16 cellular contexts compared by ENCODE assay signal in the genomic region with DNA sequence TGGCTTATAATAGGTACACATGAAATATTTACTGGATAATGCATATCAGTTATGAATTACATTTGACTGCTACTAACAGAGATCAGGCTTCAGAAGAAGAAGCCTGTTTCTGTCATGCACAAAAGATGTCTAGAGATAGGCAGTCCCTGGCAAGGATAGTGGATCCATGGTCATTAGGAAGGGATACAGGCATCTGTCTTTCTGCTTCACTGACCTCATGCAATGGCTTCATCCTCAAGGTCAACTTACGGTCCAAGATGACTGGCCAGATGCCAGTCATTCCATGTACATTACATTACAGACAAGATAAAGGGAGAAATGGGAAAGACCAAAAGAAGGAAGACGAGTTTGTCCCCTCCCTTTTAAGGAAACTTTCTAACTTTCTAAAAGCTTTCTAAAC.
DNase-seq lines count a peak whose midpoint lies in the region; ATAC-seq, FAIRE-seq and TF ChIP-seq lines count a peak whose summit lies in the region.
"Had no signal": no experiment of that assay in that cellular context is flagged by ENCODE, and none has a peak within 500 bp of the region (broad histone marks: within the 10 kb centered on the region; RNA-seq: fewer than 3 reads in every experiment).

No MANE protein-coding gene starts in this region.

- CTCF ChIA-PET in HEK293 (lab: Yijun Ruan, JAX), result no interaction called here

- H3F3A ChIP-seq in smooth muscle cell (ENCODE audit: low read depth), result peaks cover 32% of the 10 kb centered on the region

- no peak for FAIRE-seq in kidney (lab: Jason Lieb, UNC)

- H3K4me1 ChIP-seq in HEK293 (ENCODE audit: control insufficient read depth, insufficient read depth, low read length) (no peaks in the 10 kb centered on the region), smooth muscle cell (ENCODE audit: low read depth) (peaks cover 19% of the 10 kb centered on the region), kidney (ENCODE audit: control insufficient read depth in 1 of 2, insufficient read depth in 1 of 2, low read depth in 1 of 2, low read length in 2 of 2) (no peaks in the 10 kb centered on the region)
- H3K4me1 ChIP-seq: BLaER1 treated with 17β-estradiol and CSF1 and Interleukin-3, amounts not matched to agents 10 nM and 100 nM; lower lobe of right lung had no signal

- no peak overlapping the region for H2AFZ ChIP-seq in smooth muscle cell (ENCODE audit: low read depth)

- peak; percentile 88 for ATAC-seq in SK-N-SH treated with all-trans-retinoic acid at 6 μM for 48 hours
- ATAC-seq: activated T-cell treated with anti-CD3 and anti-CD28 coated beads, Interleukin-2, amount 50 U/mL, for 4 hours; lower lobe of right lung had no signal

- TF ChIP-seq CTCF in HEK293 (tag by site-specific recombination; IDR thresholded peaks at IDR 0.05) (no peak), smooth muscle cell (IDR thresholded peaks at IDR 0.05; ENCODE audit: borderline replicate concordance, insufficient read depth, poor library complexity, severe bottlenecking) (no peak), kidney (IDR thresholded peaks at IDR 0.05; ENCODE audit: borderline replicate concordance, extremely low read depth, insufficient read depth) (no peak)

- no peaks in the 10 kb centered on the region for H3K27me3 ChIP-seq in smooth muscle cell (ENCODE audit: low read depth)
- H3K27me3 ChIP-seq: BLaER1 treated with 17β-estradiol and CSF1 and Interleukin-3, amounts not matched to agents 10 nM and 100 nM had no signal

- POLR2A ChIA-PET in HEK293 (lab: Yijun Ruan, JAX), result no interaction called here

- H3K27ac ChIP-seq in HEK293 (ENCODE audit: extremely low read depth, low read depth, low read length) (no peak overlapping the region), smooth muscle cell (ENCODE audit: low read depth) (peak overlapping the region; percentile 84), kidney (ENCODE audit: low read depth in 2 of 2, low read length in 2 of 2) (no peak overlapping the region)
- H3K27ac ChIP-seq: BLaER1 treated with 17β-estradiol and CSF1 and Interleukin-3, amounts not matched to agents 10 nM and 100 nM; lower lobe of right lung; VCaP had no signal

- peak overlapping the region; percentile 71 for H3K4me2 ChIP-seq in smooth muscle cell
- H3K4me2 ChIP-seq: BLaER1 treated with 17β-estradiol and CSF1 and Interleukin-3, amounts not matched to agents 10 nM and 100 nM had no signal

- WGBS in smooth muscle cell (ENCODE audit: low lambda C conversion rate), result 0% methylated on average over 2 of the region's 2 CpGs

- H3K36me3 ChIP-seq in HEK293 (ENCODE audit: control insufficient read depth in 2 of 2, insufficient read depth in 1 of 2, low read length in 2 of 2) (no peaks in the 10 kb centered on the region), smooth muscle cell (ENCODE audit: low read depth) (no peaks in the 10 kb centered on the region), kidney (ENCODE audit: control insufficient read depth in 1 of 2, insufficient read depth in 2 of 2, low read length in 2 of 2) (no peaks in the 10 kb centered on the region)
- H3K36me3 ChIP-seq: BLaER1 treated with 17β-estradiol and CSF1 and Interleukin-3, amounts not matched to agents 10 nM and 100 nM; lower lobe of right lung had no signal

- H3K79me2 ChIP-seq in smooth muscle cell (ENCODE audit: low read depth), result no peaks in the 10 kb centered on the region

- H3K9me3 ChIP-seq in HEK293 (ENCODE audit: control insufficient read depth, insufficient read depth, low read depth, low read length) (no peaks in the 10 kb centered on the region), smooth muscle cell (replicated peaks; ENCODE audit: low read depth) (no peaks in the 10 kb centered on the region), kidney (ENCODE audit: control insufficient read depth in 1 of 2, low read length in 2 of 2) (no peaks in the 10 kb centered on the region)
- H3K9me3 ChIP-seq: lower lobe of right lung had no signal

- H3K9ac ChIP-seq in smooth muscle cell (ENCODE audit: low read depth), result peak overlapping the region; percentile 1
- H3K9ac ChIP-seq in kidney (ENCODE audit: low read length in 2 of 2), result no peak overlapping the region
- H3K9ac ChIP-seq: BLaER1 treated with 17β-estradiol and CSF1 and Interleukin-3, amounts not matched to agents 10 nM and 100 nM had no signal

- H3K4me3 ChIP-seq in HEK293 (ENCODE audit: low read depth, low read length) (no peak overlapping the region), smooth muscle cell (no peak overlapping the region), kidney (ENCODE audit: low read length in 2 of 2) (no peak overlapping the region)
- H3K4me3 ChIP-seq: BLaER1 treated with 17β-estradiol and CSF1 and Interleukin-3, amounts not matched to agents 10 nM and 100 nM; lower lobe of right lung had no signal

- peak; percentile 47 for DNase-seq in iris pigment epithelial cell (ENCODE audit: low read depth)
- DNase-seq in smooth muscle cell (lab: John Stamatoyannopoulos, UW; ENCODE audit: unreplicated experiment), result no peak
- no peak for DNase-seq in stimulated activated CD4-positive, alpha-beta T cell treated with anti-CD3 and anti-CD28 coated beads, Interleukin-4, amount 100 ng/mL, for 24 hours
- no peak for DNase-seq in DMS79 (lab: John Stamatoyannopoulos, UW)
- no peak for DNase-seq in kidney
- DNase-seq: activated CD4-positive, alpha-beta memory T cell treated with anti-CD3 and anti-CD28 coated beads for 36 hours; activated T-cell treated with anti-CD3 and anti-CD28 coated beads, Interleukin-2, amount 50 U/mL, for 4 hours; DMS 273 treated with DMSO at 0.1 percent for 48 hours; lower lobe of right lung; naive B cell; NCI-H1694 treated with DMSO at 0.1 percent for 48 hours; NCI-H345 had no signal

- intact Hi-C loops in kidney (cut with DNase I), result no loop called here

- no peaks in the 10 kb centered on the region for H4K20me1 ChIP-seq in smooth muscle cell (ENCODE audit: low read depth)
- H4K20me1 ChIP-seq: BLaER1 treated with 17β-estradiol and CSF1 and Interleukin-3, amounts not matched to agents 10 nM and 100 nM had no signal

TF ChIP-seq in HEK293, 187 proteins besides CTCF, POLR2A, EP300 and RAD21:
- TF ChIP-seq PRDM1 (tag by site-specific recombination; IDR thresholded peaks at IDR 0.05) (peak; percentile 73), ZBTB17 (tag by site-specific recombination; IDR thresholded peaks at IDR 0.05) (peak; percentile 61), OVOL3 (tag by site-specific recombination; IDR thresholded peaks at IDR 0.05) (no peak), HOXC10 (CRISPR knock-in tag; IDR thresholded peaks at IDR 0.05) (no peak)
TF ChIP-seq in HEK293: peak in this region for 2.

TF ChIP-seq in SK-N-SH treated with all-trans-retinoic acid at 6 μM for 48 hours, 23 proteins besides CTCF, POLR2A, EP300 and RAD21 (continues in another document):
- TF ChIP-seq OSR1 (CRISPR knock-in tag; IDR thresholded peaks at IDR 0.05) (no peak), SNAI2 (CRISPR knock-in tag; IDR thresholded peaks at IDR 0.05) (peak; percentile 68; the same call in 1 of the 2 replicates), ZNF70 (CRISPR knock-in tag; IDR thresholded peaks at IDR 0.05) (no peak), BACH2 (CRISPR knock-in tag; IDR thresholded peaks at IDR 0.05; ENCODE audit: borderline replicate concordance) (no peak), ZNF565 (CRISPR knock-in tag; conservative IDR thresholded peaks at IDR 0.05; ENCODE audit: low read depth) (no peak), ARNTL (CRISPR knock-in tag; IDR thresholded peaks at IDR 0.05; ENCODE audit: borderline replicate concordance, low read depth) (no peak), ESRRG (CRISPR knock-in tag; IDR thresholded peaks at IDR 0.05) (peak; percentile 68; the same call in 1 of the 2 replicates), ISL1 (CRISPR knock-in tag; IDR thresholded peaks at IDR 0.05) (peak; percentile 97)
- TF ChIP-seq, protein P1, sequence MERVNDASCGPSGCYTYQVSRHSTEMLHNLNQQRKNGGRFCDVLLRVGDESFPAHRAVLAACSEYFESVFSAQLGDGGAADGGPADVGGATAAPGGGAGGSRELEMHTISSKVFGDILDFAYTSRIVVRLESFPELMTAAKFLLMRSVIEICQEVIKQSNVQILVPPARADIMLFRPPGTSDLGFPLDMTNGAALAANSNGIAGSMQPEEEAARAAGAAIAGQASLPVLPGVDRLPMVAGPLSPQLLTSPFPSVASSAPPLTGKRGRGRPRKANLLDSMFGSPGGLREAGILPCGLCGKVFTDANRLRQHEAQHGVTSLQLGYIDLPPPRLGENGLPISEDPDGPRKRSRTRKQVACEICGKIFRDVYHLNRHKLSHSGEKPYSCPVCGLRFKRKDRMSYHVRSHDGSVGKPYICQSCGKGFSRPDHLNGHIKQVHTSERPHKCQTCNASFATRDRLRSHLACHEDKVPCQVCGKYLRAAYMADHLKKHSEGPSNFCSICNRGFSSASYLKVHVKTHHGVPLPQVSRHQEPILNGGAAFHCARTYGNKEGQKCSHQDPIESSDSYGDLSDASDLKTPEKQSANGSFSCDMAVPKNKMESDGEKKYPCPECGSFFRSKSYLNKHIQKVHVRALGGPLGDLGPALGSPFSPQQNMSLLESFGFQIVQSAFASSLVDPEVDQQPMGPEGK (CRISPR knock-in tag; IDR thresholded peaks at IDR 0.05; ENCODE audit: borderline replicate concordance), result no peak
- TF ChIP-seq, protein P2, sequence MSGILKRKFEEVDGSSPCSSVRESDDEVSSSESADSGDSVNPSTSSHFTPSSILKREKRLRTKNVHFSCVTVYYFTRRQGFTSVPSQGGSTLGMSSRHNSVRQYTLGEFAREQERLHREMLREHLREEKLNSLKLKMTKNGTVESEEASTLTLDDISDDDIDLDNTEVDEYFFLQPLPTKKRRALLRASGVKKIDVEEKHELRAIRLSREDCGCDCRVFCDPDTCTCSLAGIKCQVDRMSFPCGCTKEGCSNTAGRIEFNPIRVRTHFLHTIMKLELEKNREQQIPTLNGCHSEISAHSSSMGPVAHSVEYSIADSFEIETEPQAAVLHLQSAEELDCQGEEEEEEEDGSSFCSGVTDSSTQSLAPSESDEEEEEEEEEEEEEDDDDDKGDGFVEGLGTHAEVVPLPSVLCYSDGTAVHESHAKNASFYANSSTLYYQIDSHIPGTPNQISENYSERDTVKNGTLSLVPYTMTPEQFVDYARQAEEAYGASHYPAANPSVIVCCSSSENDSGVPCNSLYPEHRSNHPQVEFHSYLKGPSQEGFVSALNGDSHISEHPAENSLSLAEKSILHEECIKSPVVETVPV (CRISPR knock-in tag; IDR thresholded peaks at IDR 0.05), result no peak
